8 cellular contexts compared by ENCODE assay signal in the genomic region with DNA sequence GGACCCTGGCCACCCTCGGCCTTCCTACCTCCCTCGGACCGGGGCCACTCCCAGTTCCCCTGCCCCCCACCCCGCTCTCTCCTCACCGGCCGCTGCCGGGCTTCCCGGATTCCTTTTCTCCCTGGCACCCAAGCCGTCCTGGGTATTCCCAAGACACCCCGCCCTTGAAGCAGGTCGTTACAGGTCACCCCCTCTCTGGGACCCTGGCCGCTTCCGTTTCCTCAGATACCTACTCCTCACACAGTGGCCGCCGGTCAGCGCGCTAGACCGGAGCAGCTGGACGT. TPM values are rescaled to one million over a fixed set of nuclear protein-coding genes. Genes with fewer than 3 reads are reported as not detected.
DNase-seq lines count a peak whose midpoint lies in the region; ATAC-seq and TF ChIP-seq lines count a peak whose summit lies in the region.

No MANE protein-coding gene starts in this region.

- H3K9me3 Mint-ChIP-seq in effector memory CD8-positive, alpha-beta T cell, result no peaks in the 10 kb centered on the region
- no peaks in the 10 kb centered on the region for H3K9me3 Mint-ChIP-seq in natural killer cell treated with Interleukin-12 subunit alpha and Interleukin-12 subunit beta and Interleukin-15 and Interleukin-18, amount 100 ng/mL, for 72 hours

- intact Hi-C loops in Right ventricle myocardium inferior (cut with DNase I) (loop anchor here (5.0 kb wide), 1 partner anchor 36 kb away; no protein-coding TSS in a partner anchor), cardiac septum (cut with DNase I) (no loop called here)

- H3K9me3 ChIP-seq in Peyer's patch, result no peaks in the 10 kb centered on the region

- H3K27me3 Mint-ChIP-seq in effector memory CD8-positive, alpha-beta T cell, result no peaks in the 10 kb centered on the region
- peaks cover 0 to 2% of the 10 kb centered on the region in 2 donors for H3K27me3 Mint-ChIP-seq in natural killer cell treated with Interleukin-12 subunit alpha and Interleukin-12 subunit beta and Interleukin-15 and Interleukin-18, amount 100 ng/mL, for 72 hours

- peak; percentile 1 for ATAC-seq in Right ventricle myocardium inferior
- no peak for ATAC-seq in effector memory CD8-positive, alpha-beta T cell (replicated peaks)
- no peak for ATAC-seq in natural killer cell treated with Interleukin-12 subunit alpha and Interleukin-12 subunit beta and Interleukin-15 and Interleukin-18, amount 100 ng/mL, for 72 hours
- ATAC-seq in activated CD4-positive, CD25-positive, alpha-beta regulatory T cell treated with anti-CD3 and anti-CD28 coated beads, Interleukin-2, amount 50 U/mL, for 24 hours, result no peak
- ATAC-seq in HG03342 (IDR thresholded peaks at IDR 0.05; ENCODE audit: unreplicated experiment), result no peak

- H3K4me1 Mint-ChIP-seq in effector memory CD8-positive, alpha-beta T cell (ENCODE audit: low read depth in 2 of 2), result peaks cover 24 to 30% of the 10 kb centered on the region in 2 donors
- peaks cover 48 to 57% of the 10 kb centered on the region in 2 donors for H3K4me1 Mint-ChIP-seq in natural killer cell treated with Interleukin-12 subunit alpha and Interleukin-12 subunit beta and Interleukin-15 and Interleukin-18, amount 100 ng/mL, for 72 hours (ENCODE audit: low read depth in 2 of 2)

- TF ChIP-seq POLR2A in Peyer's patch (IDR thresholded peaks at IDR 0.05), result no peak

- no peak for TF ChIP-seq CTCF in Peyer's patch (IDR thresholded peaks at IDR 0.05)

- H3K4me3 Mint-ChIP-seq in effector memory CD8-positive, alpha-beta T cell, result peak overlapping the region; percentile 93 to 98
- peak overlapping the region; percentile 96 for H3K4me3 Mint-ChIP-seq in natural killer cell treated with Interleukin-12 subunit alpha and Interleukin-12 subunit beta and Interleukin-15 and Interleukin-18, amount 100 ng/mL, for 72 hours

- H3K36me3 ChIP-seq in Peyer's patch, result no peaks in the 10 kb centered on the region

- H3K4me1 ChIP-seq in Peyer's patch, result peaks cover 0 to 60% (median 6%) of the 10 kb centered on the region in 4 donors

- peak; percentile 77 for DNase-seq in Right ventricle myocardium inferior (ENCODE audit: missing footprints)
- no peak for DNase-seq in cardiac septum (ENCODE audit: low spot score)
- no peak for DNase-seq in Peyer's patch
- DNase-seq in effector memory CD8-positive, alpha-beta T cell, result no peak
- DNase-seq in natural killer cell treated with Interleukin-12 subunit alpha and Interleukin-12 subunit beta and Interleukin-15 and Interleukin-18, amount 100 ng/mL, for 72 hours (ENCODE audit: low spot score), result no peak
- no peak for DNase-seq in kidney tubule cell (ENCODE audit: low spot score)

- peak overlapping the region; percentile 95 to 99 (median 96) for H3K4me3 ChIP-seq in Peyer's patch

- H3K27me3 ChIP-seq in Peyer's patch, result no peaks in the 10 kb centered on the region

- peak overlapping the region; percentile 93 to 97 (median 94) for H3K27ac ChIP-seq in Peyer's patch

- H3K36me3 Mint-ChIP-seq in effector memory CD8-positive, alpha-beta T cell (ENCODE audit: insufficient read depth), result peaks cover 9% of the 10 kb centered on the region
- peaks cover 7% of the 10 kb centered on the region for H3K36me3 Mint-ChIP-seq in natural killer cell treated with Interleukin-12 subunit alpha and Interleukin-12 subunit beta and Interleukin-15 and Interleukin-18, amount 100 ng/mL, for 72 hours

- H3K27ac Mint-ChIP-seq in effector memory CD8-positive, alpha-beta T cell, result peak overlapping the region; percentile 94 to 95
- H3K27ac Mint-ChIP-seq in natural killer cell treated with Interleukin-12 subunit alpha and Interleukin-12 subunit beta and Interleukin-15 and Interleukin-18, amount 100 ng/mL, for 72 hours, result peak overlapping the region; percentile 87 to 97

RNA-seq across cellular contexts. Expression of gene NUMB, which starts 0.5 kb away (rescaled TPM):
- total RNA-seq in Right ventricle myocardium inferior (39.8 TPM), cardiac septum (34.9 TPM), Peyer's patch (100 to 1,000 TPM; 105 to 125 (median 117) TPM)
- total RNA-seq in natural killer cell treated with Interleukin-12 subunit alpha and Interleukin-12 subunit beta and Interleukin-15 and Interleukin-18, amount 100 ng/mL, for 72 hours, result 10 to 100 TPM; 77.1 to 88.7 TPM

RNA-seq across cellular contexts. Expression of gene RIOX1, which starts 32.9 kb away (rescaled TPM):
- total RNA-seq in Right ventricle myocardium inferior (7.6 TPM), cardiac septum (7.3 TPM), Peyer's patch (10 to 100 TPM; 11.4 to 14.7 (median 12.5) TPM)
- total RNA-seq in natural killer cell treated with Interleukin-12 subunit alpha and Interleukin-12 subunit beta and Interleukin-15 and Interleukin-18, amount 100 ng/mL, for 72 hours, result 10 to 100 TPM; 19.6 to 34.8 TPM
